Comparison of ENCODE assay signal across 29 cellular contexts in the genomic region with DNA sequence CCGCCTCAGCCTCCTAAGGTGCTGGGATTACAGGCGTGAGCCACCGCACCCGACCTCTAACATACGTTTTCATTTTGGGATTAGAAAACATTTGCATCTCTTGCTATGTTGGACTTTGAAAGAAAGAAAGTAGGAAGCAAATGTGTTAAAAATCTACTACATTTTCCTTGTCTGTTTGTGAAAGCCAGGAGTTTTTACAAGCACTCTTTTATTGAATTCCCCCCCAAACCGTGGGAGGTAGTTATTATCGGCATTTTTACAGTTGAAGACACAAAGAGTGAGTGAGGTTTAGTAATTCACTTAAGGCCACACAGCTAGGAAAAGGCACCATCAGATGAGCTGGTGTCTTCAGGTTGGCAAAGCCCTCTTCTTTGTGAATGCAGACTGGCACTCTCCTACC.
"Had no signal": no experiment of that assay in that cellular context is flagged by ENCODE, and none has a peak within 500 bp of the region (broad histone marks: within the 10 kb centered on the region; RNA-seq: fewer than 3 reads in every experiment).

No MANE protein-coding gene starts in this region.

- H3K4me3 Mint-ChIP-seq: activated CD4-positive, alpha-beta memory T cell treated with anti-CD3 and anti-CD28 coated beads, Interleukin-2, amount 10 ng/mL, durations not matched to agents 7 days and 5 days; activated CD4-positive, alpha-beta T cell treated with anti-CD3 and anti-CD28 coated beads, Interleukin-2, amount 10 ng/mL, durations not matched to agents 7 days and 5 days; activated naive CD4-positive, alpha-beta T cell treated with anti-CD3 and anti-CD28 coated beads, Interleukin-2, amount 10 ng/mL, durations not matched to agents 7 days and 5 days; activated naive CD8-positive, alpha-beta T cell treated with anti-CD3 and anti-CD28 coated beads, Interleukin-2, amount 10 ng/mL, durations not matched to agents 7 days and 5 days; activated T-cell treated with anti-CD3 and anti-CD28 coated beads, Interleukin-2, amount 50 U/mL, for 24 hours; activated T-cell treated with anti-CD3 and anti-CD28 coated beads, Interleukin-2, amount 50 U/mL, for 72 hours; central memory CD8-positive, alpha-beta T cell; dendritic cell treated with granulocyte-macrophage colony-stimulating factor and Interleukin-4, amounts not matched to agents 40 ng/mL and 50 ng/mL, for 4 days; endodermal cell had no signal

- FAIRE-seq: bronchial epithelial cell, frontal cortex had no signal

- H3K4me1 ChIP-seq: ascending aorta had no signal

- H3K27ac Mint-ChIP-seq: activated CD4-positive, alpha-beta memory T cell treated with anti-CD3 and anti-CD28 coated beads, Interleukin-2, amount 10 ng/mL, durations not matched to agents 7 days and 5 days; activated CD4-positive, alpha-beta T cell treated with anti-CD3 and anti-CD28 coated beads, Interleukin-2, amount 10 ng/mL, durations not matched to agents 7 days and 5 days; activated naive CD4-positive, alpha-beta T cell treated with anti-CD3 and anti-CD28 coated beads, Interleukin-2, amount 10 ng/mL, durations not matched to agents 7 days and 5 days; activated naive CD4-positive, alpha-beta T cell treated with anti-CD3 and anti-CD28 coated beads, Interleukin-2, amount 50 U/mL, for 72 hours; activated naive CD8-positive, alpha-beta T cell treated with anti-CD3 and anti-CD28 coated beads, Interleukin-2, amount 10 ng/mL, durations not matched to agents 7 days and 5 days; activated T-cell treated with anti-CD3 and anti-CD28 coated beads, Interleukin-2, amount 50 U/mL, for 24 hours; activated T-cell treated with anti-CD3 and anti-CD28 coated beads, Interleukin-2, amount 50 U/mL, for 72 hours; dendritic cell treated with granulocyte-macrophage colony-stimulating factor and Interleukin-4, amounts not matched to agents 40 ng/mL and 50 ng/mL, for 4 days; endodermal cell; WTC11 had no signal

- H3K27ac ChIP-seq: ascending aorta, brain microvascular endothelial cell, coronary artery, dorsolateral prefrontal cortex, heart left ventricle had no signal

- H3K9me3 ChIP-seq: ascending aorta, heart left ventricle had no signal

- H3K36me3 ChIP-seq: ascending aorta, brain microvascular endothelial cell, heart left ventricle had no signal

- H3K36me3 Mint-ChIP-seq: activated naive CD4-positive, alpha-beta T cell treated with anti-CD3 and anti-CD28 coated beads, Interleukin-2, amount 10 ng/mL, durations not matched to agents 7 days and 5 days; activated naive CD4-positive, alpha-beta T cell treated with anti-CD3 and anti-CD28 coated beads, Interleukin-2, amount 50 U/mL, for 72 hours; WTC11 had no signal

- DNase-seq: activated CD4-positive, alpha-beta memory T cell treated with anti-CD3 and anti-CD28 coated beads, Interleukin-2, amount 10 ng/mL, durations not matched to agents 7 days and 5 days; activated CD4-positive, alpha-beta T cell treated with anti-CD3 and anti-CD28 coated beads for 1 hour; activated CD4-positive, alpha-beta T cell treated with anti-CD3 and anti-CD28 coated beads for 4 hours; activated CD4-positive, alpha-beta T cell treated with anti-CD3 and anti-CD28 coated beads, Interleukin-2, amount 10 ng/mL, durations not matched to agents 7 days and 5 days; activated CD4-positive, alpha-beta T cell treated with anti-CD3 and anti-CD28 coated beads, Interleukin-2, amount 50 U/mL, for 4 hours; activated CD8-positive, alpha-beta memory T cell treated with anti-CD3 and anti-CD28 coated beads, Interleukin-2, amount 50 U/mL, for 48 hours; activated gamma-delta T cell; activated naive CD4-positive, alpha-beta T cell; activated naive CD4-positive, alpha-beta T cell treated with anti-CD3 and anti-CD28 coated beads, Interleukin-2, amount 10 ng/mL, durations not matched to agents 7 days and 5 days; activated naive CD8-positive, alpha-beta T cell treated with anti-CD3 and anti-CD28 coated beads, Interleukin-2, amount 10 ng/mL, durations not matched to agents 7 days and 5 days; activated T-cell treated with anti-CD3 and anti-CD28 coated beads for 4 hours; activated T-cell treated with anti-CD3 and anti-CD28 coated beads, Interleukin-2, amount 50 U/mL, for 24 hours; activated T-cell treated with anti-CD3 and anti-CD28 coated beads, Interleukin-2, amount 50 U/mL, for 72 hours; brain microvascular endothelial cell; dorsolateral prefrontal cortex; effector memory CD4-positive, alpha-beta T cell; endodermal cell; foreskin fibroblast; heart left ventricle; T-helper 2 cell had no signal

- ATAC-seq: activated naive CD4-positive, alpha-beta T cell treated with anti-CD3 and anti-CD28 coated beads, Interleukin-2, amount 50 U/mL, for 72 hours; activated T-cell treated with anti-CD3 and anti-CD28 coated beads, Interleukin-2, amount 50 U/mL, for 72 hours; esophagus mucosa; heart left ventricle; WTC11 had no signal

- H3K27me3 ChIP-seq: ascending aorta, brain microvascular endothelial cell had no signal

- H3K9me3 Mint-ChIP-seq: activated CD4-positive, alpha-beta memory T cell treated with anti-CD3 and anti-CD28 coated beads, Interleukin-2, amount 10 ng/mL, durations not matched to agents 7 days and 5 days; activated CD4-positive, alpha-beta T cell treated with anti-CD3 and anti-CD28 coated beads, Interleukin-2, amount 10 ng/mL, durations not matched to agents 7 days and 5 days; activated naive CD4-positive, alpha-beta T cell treated with anti-CD3 and anti-CD28 coated beads, Interleukin-2, amount 10 ng/mL, durations not matched to agents 7 days and 5 days; activated naive CD4-positive, alpha-beta T cell treated with anti-CD3 and anti-CD28 coated beads, Interleukin-2, amount 50 U/mL, for 72 hours; activated T-cell treated with anti-CD3 and anti-CD28 coated beads, Interleukin-2, amount 50 U/mL, for 24 hours; activated T-cell treated with anti-CD3 and anti-CD28 coated beads, Interleukin-2, amount 50 U/mL, for 72 hours; central memory CD8-positive, alpha-beta T cell; dendritic cell treated with granulocyte-macrophage colony-stimulating factor and Interleukin-4, amounts not matched to agents 40 ng/mL and 50 ng/mL, for 4 days; endodermal cell; WTC11 had no signal

- H3K27me3 Mint-ChIP-seq: activated T-cell treated with anti-CD3 and anti-CD28 coated beads, Interleukin-2, amount 50 U/mL, for 24 hours; central memory CD8-positive, alpha-beta T cell had no signal

- H3K4me3 ChIP-seq: ascending aorta, coronary artery, heart left ventricle had no signal
